In genomic region chr1:15187175-15187810, GRCh38 we compare ENCODE assay signal across 1 cellular context.
TF ChIP-seq lines count a peak whose summit lies in the region.

No MANE protein-coding gene starts in this region.

TF ChIP-seq in H1, 55 proteins besides CTCF, POLR2A, EP300 and RAD21:
- TF ChIP-seq CTBP2 (IDR thresholded peaks at IDR 0.05; ENCODE audit: borderline replicate concordance, insufficient read depth, insufficient read length, low read length): no peak
- no peak for TF ChIP-seq TAF1 (IDR thresholded peaks at IDR 0.05; ENCODE audit: low read depth, low read length)
- no peak for TF ChIP-seq JUND (IDR thresholded peaks at IDR 0.05; ENCODE audit: low read length)
- TF ChIP-seq RFX5 (IDR thresholded peaks at IDR 0.05; ENCODE audit: borderline replicate concordance, low read depth, low read length): no peak
- TF ChIP-seq EZH2 (IDR thresholded peaks at IDR 0.05; ENCODE audit: low read depth, low read length, severe bottlenecking): no peak
- TF ChIP-seq GABPA (IDR thresholded peaks at IDR 0.05; ENCODE audit: borderline replicate concordance, insufficient read depth, low read length): no peak
- TF ChIP-seq NRF1 (IDR thresholded peaks at IDR 0.05; ENCODE audit: low read depth, low read length): no peak
- no peak for TF ChIP-seq TAF7 (optimal IDR thresholded peaks at IDR 0.05; ENCODE audit: borderline replicate concordance, low read depth, low read length)
- no peak for TF ChIP-seq RBBP5 (IDR thresholded peaks at IDR 0.05; ENCODE audit: borderline replicate concordance, low read depth, low read length)
- no peak for TF ChIP-seq E2F6 (IDR thresholded peaks at IDR 0.05)
- no peak for TF ChIP-seq SAP30 (IDR thresholded peaks at IDR 0.05; ENCODE audit: insufficient read depth, insufficient replicate concordance, low read length)
- TF ChIP-seq CBX8 (IDR thresholded peaks at IDR 0.05; ENCODE audit: borderline replicate concordance, low read depth, low read length): no peak
- TF ChIP-seq CBX5 (IDR thresholded peaks at IDR 0.05; ENCODE audit: low read depth, low read length): no peak
- TF ChIP-seq, protein P1, sequence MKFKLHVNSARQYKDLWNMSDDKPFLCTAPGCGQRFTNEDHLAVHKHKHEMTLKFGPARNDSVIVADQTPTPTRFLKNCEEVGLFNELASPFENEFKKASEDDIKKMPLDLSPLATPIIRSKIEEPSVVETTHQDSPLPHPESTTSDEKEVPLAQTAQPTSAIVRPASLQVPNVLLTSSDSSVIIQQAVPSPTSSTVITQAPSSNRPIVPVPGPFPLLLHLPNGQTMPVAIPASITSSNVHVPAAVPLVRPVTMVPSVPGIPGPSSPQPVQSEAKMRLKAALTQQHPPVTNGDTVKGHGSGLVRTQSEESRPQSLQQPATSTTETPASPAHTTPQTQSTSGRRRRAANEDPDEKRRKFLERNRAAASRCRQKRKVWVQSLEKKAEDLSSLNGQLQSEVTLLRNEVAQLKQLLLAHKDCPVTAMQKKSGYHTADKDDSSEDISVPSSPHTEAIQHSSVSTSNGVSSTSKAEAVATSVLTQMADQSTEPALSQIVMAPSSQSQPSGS (IDR thresholded peaks at IDR 0.05; ENCODE audit: low read length): no peak
- no peak for TF ChIP-seq CHD1 (IDR thresholded peaks at IDR 0.05; ENCODE audit: low read depth, low read length)
- TF ChIP-seq EGR1 (IDR thresholded peaks at IDR 0.05; ENCODE audit: borderline replicate concordance, low read depth, low read length): no peak
- no peak for TF ChIP-seq SUZ12 (IDR thresholded peaks at IDR 0.05; ENCODE audit: low read length)
- TF ChIP-seq CREB1 (IDR thresholded peaks at IDR 0.05): no peak
TF ChIP-seq in H1: peak in this region for 0.
